In the genomic region with DNA sequence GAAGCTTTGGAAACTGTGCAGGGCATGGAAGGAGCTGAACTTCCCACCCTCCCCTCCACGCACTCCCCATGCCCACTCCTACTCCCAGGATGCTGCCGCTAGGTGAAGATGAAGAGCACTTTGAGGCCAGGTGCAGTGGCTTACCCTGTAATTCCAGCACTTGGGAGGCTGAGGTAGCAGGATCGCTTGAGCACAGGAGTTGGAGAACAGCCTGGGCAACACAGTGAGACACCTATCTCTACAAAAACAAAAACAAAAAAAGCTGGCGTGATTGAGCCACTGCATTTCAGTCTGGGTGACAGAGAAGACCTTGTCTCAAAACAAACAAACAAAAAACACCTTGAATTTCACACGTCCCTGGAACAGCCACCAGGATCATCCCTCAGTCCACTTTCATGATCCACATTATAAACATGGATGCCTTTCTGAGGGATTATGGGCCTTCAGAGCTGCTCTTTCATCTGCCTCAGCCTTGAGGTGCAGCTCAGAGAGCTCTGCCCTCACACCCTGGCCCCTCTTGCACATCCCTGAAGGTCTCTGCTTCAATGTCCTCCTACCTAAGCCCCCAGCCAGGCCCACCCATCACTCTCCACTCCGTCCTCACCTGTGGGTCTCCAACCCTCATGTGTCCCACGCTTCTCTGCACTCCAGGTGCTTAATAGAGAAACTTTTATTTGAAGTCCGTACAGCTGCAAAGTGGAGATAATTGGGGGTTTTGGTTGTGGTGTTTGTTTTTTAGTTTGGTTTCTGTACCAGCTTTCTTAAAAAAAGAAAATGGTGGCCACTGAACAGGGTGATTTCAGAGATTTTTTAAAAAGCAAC, we compare ENCODE assay signal across 11 cellular contexts. TPM values are rescaled to one million over a fixed set of nuclear protein-coding genes. Genes with fewer than 3 reads are reported as not detected.
A peak's percentile ranks its signal among the peaks of the same experiment; 100 is the strongest.
DNase-seq lines count a peak whose midpoint lies in the region; ATAC-seq and TF ChIP-seq lines count a peak whose summit lies in the region.
"Had no signal": no experiment of that assay in that cellular context is flagged by ENCODE, and none has a peak within 500 bp of the region (broad histone marks: within the 10 kb centered on the region; RNA-seq: fewer than 3 reads in every experiment).

No MANE protein-coding gene starts in this region.

- H3K4me3 Mint-ChIP-seq in activated naive CD8-positive, alpha-beta T cell: peak overlapping the region; percentile 78

- peak overlapping the region; percentile 21 to 42 for H3K4me3 ChIP-seq in neutrophil (ENCODE audit: low read depth in 1 of 2, low read length in 1 of 2)
- H3K4me3 ChIP-seq in tibial artery: no peak overlapping the region

- H3K9me3 Mint-ChIP-seq in activated naive CD8-positive, alpha-beta T cell (ENCODE audit: low read depth): no peaks in the 10 kb centered on the region

- H3K36me3 ChIP-seq in neutrophil (no peaks in the 10 kb centered on the region), tibial artery (no peaks in the 10 kb centered on the region)

- H3K4me1 ChIP-seq in neutrophil (ENCODE audit: control insufficient read depth in 1 of 2, insufficient read depth in 1 of 2, low read depth in 1 of 2, low read length in 1 of 2) (peaks cover 55 to 66% of the 10 kb centered on the region in 2 experiments), tibial artery (peaks cover 0 to 25% (median 0%) of the 10 kb centered on the region in 4 donors)

- H3K27me3 Mint-ChIP-seq in activated naive CD8-positive, alpha-beta T cell: no peaks in the 10 kb centered on the region

- peaks cover 49% of the 10 kb centered on the region for H3K4me1 Mint-ChIP-seq in activated naive CD8-positive, alpha-beta T cell (ENCODE audit: low read depth)

- TF ChIP-seq CTCF in neutrophil (IDR thresholded peaks at IDR 0.05) (no peak), tibial artery (IDR thresholded peaks at IDR 0.05) (no peak)

- H3K36me3 Mint-ChIP-seq in activated naive CD8-positive, alpha-beta T cell: no peaks in the 10 kb centered on the region

- intact Hi-C loops in tibial artery (cut with DNase I; ENCODE audit: low total_unique reads): no loop called here

- in situ Hi-C loops in Caki2 (cut with HindIII; ENCODE audit: low pct_unique_long_range_greater_than_20kb, low sequenced_read_pairs): no loop called here

- ATAC-seq in HG02885 (IDR thresholded peaks at IDR 0.05; ENCODE audit: poor library complexity, unreplicated experiment) (peak; percentile 19), GM18517 (IDR thresholded peaks at IDR 0.05; ENCODE audit: unreplicated experiment) (no peak), HG03521 (IDR thresholded peaks at IDR 0.05; ENCODE audit: unreplicated experiment) (no peak)

- H3K9me3 ChIP-seq in neutrophil (no peaks in the 10 kb centered on the region), tibial artery (no peaks in the 10 kb centered on the region)

- H3K27ac ChIP-seq in neutrophil: peak overlapping the region; percentile 95
- no peak overlapping the region for H3K27ac ChIP-seq in tibial artery
- H3K27ac ChIP-seq: epithelial cell of prostate, KMS-11 had no signal

- DNase-seq in Caki2 (ENCODE audit: low read depth) (peak; percentile 18), tibial artery (no peak), middle frontal gyrus (ENCODE audit: extremely low spot score, low spot score) (no peak)
- DNase-seq: DMS53 had no signal

- peak overlapping the region; percentile 92 for H3K27ac Mint-ChIP-seq in activated naive CD8-positive, alpha-beta T cell

- H3K27me3 ChIP-seq in neutrophil (no peaks in the 10 kb centered on the region), tibial artery (peaks cover 0 to 21% of the 10 kb centered on the region in 2 donors)

RNA-seq across cellular contexts. Expression of a gene that starts 25.8 kb away (rescaled TPM):
- total RNA-seq in Caki2 (2014; rRNA removed; shearing (Covaris generic); ENCODE audit: low replicate concordance): 181 and 199 TPM in 2 replicates

RNA-seq across cellular contexts. Expression of a gene that starts 26.9 kb away (rescaled TPM):
- 19.7 and 24.4 TPM in 2 replicates for total RNA-seq in Caki2 (2014; rRNA removed; shearing (Covaris generic); ENCODE audit: low replicate concordance)

Comparison
In these comparisons a context has a peak if more than half of its experiments do, and no peak if none do; other contexts are left out.
1. H3K4me3 ChIP-seq: peak in neutrophil (2 of 2); none in tibial artery (0 of 2).